22 cellular contexts compared by ENCODE assay signal in genomic region chr3:101138817-101139216, GRCh38.
DNase-seq lines count a peak whose midpoint lies in the region; ATAC-seq, FAIRE-seq and TF ChIP-seq lines count a peak whose summit lies in the region.
"Had no signal": no experiment of that assay in that cellular context is flagged by ENCODE, and none has a peak within 500 bp of the region (broad histone marks: within the 10 kb centered on the region; RNA-seq: fewer than 3 reads in every experiment).

No MANE protein-coding gene starts in this region.

- H3K79me2 ChIP-seq in H1 (ENCODE audit: control insufficient read depth in 1 of 2, insufficient read depth in 2 of 2, low read length in 2 of 2) = no peaks in the 10 kb centered on the region

- no peak overlapping the region for H3K4me2 ChIP-seq in H1 (ENCODE audit: insufficient read depth in 1 of 2, low read depth in 2 of 2, low read length in 2 of 2)

- no peak overlapping the region for H3K23ac ChIP-seq in H1 (ENCODE audit: insufficient read length)

- no peak overlapping the region for H4K91ac ChIP-seq in H1 (replicated peaks; ENCODE audit: insufficient read length, low read length)

- no peak for FAIRE-seq in H1 (lab: Jason Lieb, UNC)
- FAIRE-seq: GM12892, GM18507, K562 had no signal

- H3K4me1 Mint-ChIP-seq in stimulated activated naive CD8-positive, alpha-beta T cell treated with anti-CD3 and anti-CD28 coated beads, Interleukin-15, amount 100 ng/mL, for 72 hours = no peaks in the 10 kb centered on the region

- H3K56ac ChIP-seq in H1 (replicated peaks; ENCODE audit: insufficient read length, low read depth, low read length) = no peak overlapping the region

- peaks cover 17% of the 10 kb centered on the region for H3K27me3 Mint-ChIP-seq in stimulated activated naive CD8-positive, alpha-beta T cell treated with anti-CD3 and anti-CD28 coated beads, Interleukin-15, amount 100 ng/mL, for 72 hours

- no peaks in the 10 kb centered on the region for H3K9me3 ChIP-seq in H1 (ENCODE audit: insufficient read depth in 2 of 2, low read depth in 1 of 2, low read length in 1 of 2)
- H3K9me3 ChIP-seq: BE2C had no signal

- intact Hi-C loops in posterior vena cava (cut with DNase I) = no loop called here

- H2BK12ac ChIP-seq in H1 (ENCODE audit: low read depth, low read length) = no peak overlapping the region

- ATAC-seq in stimulated activated naive CD8-positive, alpha-beta T cell treated with anti-CD3 and anti-CD28 coated beads, Interleukin-15, amount 100 ng/mL, for 72 hours = peak; percentile 18
- no peak for ATAC-seq in stimulated activated naive CD8-positive, alpha-beta T cell treated with anti-CD3 and anti-CD28 coated beads, Interleukin-15, Interleukin-2, amounts not matched to agents 100 U/mL and 50 U/mL, for 24 hours
- ATAC-seq: K562 had no signal

- H3K9ac ChIP-seq in H1 (replicated peaks in 1 of 4; ENCODE audit: extremely low read depth in 1 of 4, low read depth in 3 of 4, low read length in 3 of 4) = no peak overlapping the region
- H3K9ac ChIP-seq: GM23248 had no signal

- H2BK120ac ChIP-seq in H1 (replicated peaks; ENCODE audit: low read depth, low read length) = no peak overlapping the region

- H3K27ac ChIP-seq in H1 (ENCODE audit: low read depth, low read length) = no peak overlapping the region
- H3K27ac ChIP-seq: GM23248, HL-60 had no signal

- H3K4me3 ChIP-seq in H1 (ENCODE audit: extremely low read depth in 1 of 4, insufficient read depth in 2 of 4, low read depth in 3 of 4, low read length in 4 of 4) = no peak overlapping the region
- H3K4me3 ChIP-seq: GM23248, K562 had no signal

- no peak overlapping the region for H4K8ac ChIP-seq in H1 (ENCODE audit: extremely low read depth, insufficient read depth, low read length)

- no peaks in the 10 kb centered on the region for H3K79me1 ChIP-seq in H1 (ENCODE audit: low read depth, low read length)

- peak overlapping the region; percentile 97 for H2AFZ ChIP-seq in H1 (ENCODE audit: low read length)
- H2AFZ ChIP-seq: GM23248 had no signal

- H2AK5ac ChIP-seq in H1 (ENCODE audit: low read depth, low read length) = no peak overlapping the region

- H3K18ac ChIP-seq in H1 (ENCODE audit: extremely low read depth, low read length) = no peak overlapping the region

- H3K23me2 ChIP-seq in H1 (ENCODE audit: low read depth, low read length) = peaks cover 1% of the 10 kb centered on the region; the same call in 1 of the 2 replicates

- peaks cover 0 to 4% (median 0%) of the 10 kb centered on the region in 4 experiments; a peak in 2 of 7 replicates for H3K4me1 ChIP-seq in H1 (replicated peaks in 1 of 4; ENCODE audit: control insufficient read depth in 3 of 4, insufficient read depth in 4 of 4, low read length in 3 of 4)
- H3K4me1 ChIP-seq: BE2C had no signal

- no peak for TF ChIP-seq CTCF in H1 (IDR thresholded peaks at IDR 0.05; ENCODE audit: control extremely low read depth in 1 of 3, insufficient read depth in 1 of 3, low read depth in 1 of 3, low read length in 3 of 3)

- POLR2A ChIA-PET in H1 (lab: Charles Lee; ENCODE audit: partially characterized antibody) = no interaction called here

- no peaks in the 10 kb centered on the region for H3K9me3 Mint-ChIP-seq in stimulated activated naive CD8-positive, alpha-beta T cell treated with anti-CD3 and anti-CD28 coated beads, Interleukin-15, amount 100 ng/mL, for 72 hours
- H3K9me3 Mint-ChIP-seq: CD8-positive, alpha-beta memory T cell had no signal

- CTCF ChIA-PET in H1 (lab: Charles Lee; ENCODE audit: partially characterized antibody) = interaction anchor here (1.0 kb wide), 1 partner anchor 8 kb away, joined by 3 read pairs; no protein-coding TSS in a partner anchor

- no peak overlapping the region for H3K14ac ChIP-seq in H1 (ENCODE audit: insufficient read length)

- no peak overlapping the region for H3K4me3 Mint-ChIP-seq in stimulated activated naive CD8-positive, alpha-beta T cell treated with anti-CD3 and anti-CD28 coated beads, Interleukin-15, amount 100 ng/mL, for 72 hours
- H3K4me3 Mint-ChIP-seq: CD4-positive, CD25-positive, alpha-beta regulatory T cell; CD8-positive, alpha-beta memory T cell had no signal

- no peak overlapping the region for H3K4ac ChIP-seq in H1 (replicated peaks; ENCODE audit: insufficient read length, low read depth, low read length)

- 67% methylated on average over 1 of the region's 1 CpG; no CpG with 5 or more reads in 1 of the 2 experiments for WGBS in H1 (ENCODE audit: extremely low coverage in 1 of 2, insufficient coverage in 1 of 2, insufficient read length in 1 of 2, insufficient replicate concordance in 2 of 2, low coverage in 1 of 2, low lambda C conversion rate in 2 of 2, missing lambda C conversion rate in 1 of 2), 2 experiments

- no peak overlapping the region for H2BK15ac ChIP-seq in H1 (ENCODE audit: low read length)

- no peak overlapping the region for H2BK5ac ChIP-seq in H1 (ENCODE audit: low read depth, low read length)

- no peak overlapping the region for H3K27ac Mint-ChIP-seq in stimulated activated naive CD8-positive, alpha-beta T cell treated with anti-CD3 and anti-CD28 coated beads, Interleukin-15, amount 100 ng/mL, for 72 hours
- H3K27ac Mint-ChIP-seq: CD8-positive, alpha-beta memory T cell had no signal

- no peaks in the 10 kb centered on the region for H3K36me3 ChIP-seq in H1 (ENCODE audit: control insufficient read depth in 2 of 4, insufficient read depth in 4 of 4, low read length in 3 of 4)
- H3K36me3 ChIP-seq: BE2C had no signal

- H2BK20ac ChIP-seq in H1 (ENCODE audit: low read length) = no peak overlapping the region

- no peak for TF ChIP-seq RAD21 in H1 (IDR thresholded peaks at IDR 0.05 in 1 of 2, conservative IDR thresholded peaks at IDR 0.05 in 1 of 2; ENCODE audit: low read depth in 2 of 2, low read length in 2 of 2)

- TF ChIP-seq EP300 in H1 (IDR thresholded peaks at IDR 0.05; ENCODE audit: borderline replicate concordance in 1 of 2, low read depth in 2 of 2, low read length in 2 of 2) = no peak

- H3K27me3 ChIP-seq in H1 (replicated peaks in 1 of 4; ENCODE audit: control insufficient read depth in 3 of 4, extremely low read depth in 1 of 4, insufficient read depth in 3 of 4, low read length in 3 of 4) = no peaks in the 10 kb centered on the region
- H3K27me3 ChIP-seq: BE2C had no signal

- no peak for TF ChIP-seq POLR2A in H1 (IDR thresholded peaks at IDR 0.05; ENCODE audit: control extremely low read depth in 1 of 2, low read depth in 2 of 2, low read length in 2 of 2)

- DNase-seq in stimulated activated naive CD8-positive, alpha-beta T cell treated with anti-CD3 and anti-CD28 coated beads, Interleukin-15, amount 100 ng/mL, for 72 hours = no peak
- DNase-seq in stimulated activated naive CD8-positive, alpha-beta T cell treated with anti-CD3 and anti-CD28 coated beads, Interleukin-15, Interleukin-2, amounts not matched to agents 100 U/mL and 50 U/mL, for 24 hours = no peak
- DNase-seq in H1 (ENCODE audit: low read depth in 1 of 2, low spot score in 2 of 2) = no peak
- peak; percentile 23 for DNase-seq in iPS-NIHi7 (ENCODE audit: extremely low spot score)
- DNase-seq in posterior vena cava (ENCODE audit: low spot score) = no peak
- no peak for DNase-seq in stimulated activated CD8-positive, alpha-beta memory T cell treated with anti-CD3 and anti-CD28 coated beads, Interleukin-4, amount 100 ng/mL, for 48 hours
- DNase-seq in AG20443 (ENCODE audit: low spot score) = no peak
- DNase-seq: BE2C; C1 segment of cervical spinal cord; CD4-positive, CD25-positive, alpha-beta regulatory T cell; CD8-positive, alpha-beta memory T cell; COR-L47; DMS 273 treated with DMSO at 0.1 percent for 48 hours; DMS79; GDM1; GM23248; H7; IMR-90 had no signal

- H4K20me1 ChIP-seq in H1 (replicated peaks in 1 of 2; ENCODE audit: control insufficient read depth in 1 of 2, insufficient read depth in 2 of 2, low read length in 2 of 2) = no peaks in the 10 kb centered on the region

- no peak overlapping the region for H4K5ac ChIP-seq in H1 (ENCODE audit: insufficient read length, low read depth, low read length)

TF ChIP-seq in H1, 55 proteins besides CTCF, POLR2A, EP300 and RAD21:
- TF ChIP-seq YY1 (IDR thresholded peaks at IDR 0.05; ENCODE audit: low read depth, low read length) (no peak), KDM5A (IDR thresholded peaks at IDR 0.05; ENCODE audit: low read length) (no peak), CHD1 (IDR thresholded peaks at IDR 0.05; ENCODE audit: low read depth, low read length) (no peak), EZH2 (IDR thresholded peaks at IDR 0.05; ENCODE audit: low read depth, low read length, severe bottlenecking) (no peak), SIRT6 (IDR thresholded peaks at IDR 0.05; ENCODE audit: low read length) (no peak), TAF1 (IDR thresholded peaks at IDR 0.05; ENCODE audit: low read depth, low read length) (no peak), CBX5 (IDR thresholded peaks at IDR 0.05; ENCODE audit: low read depth, low read length) (no peak), MAX (IDR thresholded peaks at IDR 0.05) (no peak), NANOG (IDR thresholded peaks at IDR 0.05; ENCODE audit: insufficient read depth, low read depth, low read length, poor library complexity, severe bottlenecking) (no peak), JUND (IDR thresholded peaks at IDR 0.05; ENCODE audit: low read length) (no peak), SRF (IDR thresholded peaks at IDR 0.05; ENCODE audit: low read depth, low read length) (no peak), ASH2L (IDR thresholded peaks at IDR 0.05; ENCODE audit: low read length) (no peak), SIN3A (conservative IDR thresholded peaks at IDR 0.05 in 1 of 2, IDR thresholded peaks at IDR 0.05 in 1 of 2; ENCODE audit: low read depth in 1 of 2, low read length in 2 of 2) (no peak), EGR1 (IDR thresholded peaks at IDR 0.05; ENCODE audit: borderline replicate concordance, low read depth, low read length) (no peak), CREB1 (IDR thresholded peaks at IDR 0.05) (no peak), RFX5 (IDR thresholded peaks at IDR 0.05; ENCODE audit: borderline replicate concordance, low read depth, low read length) (no peak), CHD2 (IDR thresholded peaks at IDR 0.05; ENCODE audit: low read length) (no peak), POLR2AphosphoS5 (IDR thresholded peaks at IDR 0.05; ENCODE audit: low read depth, low read length) (no peak), CTBP2 (IDR thresholded peaks at IDR 0.05; ENCODE audit: borderline replicate concordance, insufficient read depth, insufficient read length, low read length) (no peak)
- TF ChIP-seq, protein P1, sequence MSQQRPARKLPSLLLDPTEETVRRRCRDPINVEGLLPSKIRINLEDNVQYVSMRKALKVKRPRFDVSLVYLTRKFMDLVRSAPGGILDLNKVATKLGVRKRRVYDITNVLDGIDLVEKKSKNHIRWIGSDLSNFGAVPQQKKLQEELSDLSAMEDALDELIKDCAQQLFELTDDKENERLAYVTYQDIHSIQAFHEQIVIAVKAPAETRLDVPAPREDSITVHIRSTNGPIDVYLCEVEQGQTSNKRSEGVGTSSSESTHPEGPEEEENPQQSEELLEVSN (IDR thresholded peaks at IDR 0.05) = no peak
